12 cellular contexts compared by ENCODE assay signal in the genomic region with DNA sequence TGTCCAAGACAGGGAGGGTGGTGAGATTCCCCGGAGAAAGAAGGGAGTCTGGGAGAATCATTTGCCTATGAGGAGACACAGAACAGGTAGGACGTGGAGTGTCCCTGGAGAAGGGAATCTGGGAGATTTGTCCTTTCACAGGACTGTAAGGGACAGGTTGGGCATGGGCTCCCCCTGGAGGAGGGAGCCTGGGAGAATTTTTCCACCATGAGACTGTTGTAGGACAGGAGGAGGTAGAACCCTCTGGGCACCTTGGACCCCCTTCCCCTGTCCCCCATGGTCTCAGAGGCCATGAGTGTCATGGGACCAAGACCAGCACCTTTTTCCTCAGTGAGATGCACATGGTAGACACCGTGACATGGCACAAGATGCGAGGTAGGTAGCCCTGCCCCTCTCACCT. TPM values are rescaled to one million over a fixed set of nuclear protein-coding genes. Genes with fewer than 3 reads are reported as not detected.
DNase-seq lines count a peak whose midpoint lies in the region; ATAC-seq, FAIRE-seq and TF ChIP-seq lines count a peak whose summit lies in the region.
"Had no signal": no experiment of that assay in that cellular context is flagged by ENCODE, and none has a peak within 500 bp of the region (broad histone marks: within the 10 kb centered on the region; RNA-seq: fewer than 3 reads in every experiment).

No MANE protein-coding gene starts in this region.

- H3K27me3 Mint-ChIP-seq in CD8-positive, alpha-beta T cell (ENCODE audit: low read depth): no peaks in the 10 kb centered on the region
- H3K27me3 Mint-ChIP-seq: memory B cell had no signal

- no peak overlapping the region for H3K4me3 Mint-ChIP-seq in CD8-positive, alpha-beta T cell
- H3K4me3 Mint-ChIP-seq: memory B cell had no signal

- no peaks in the 10 kb centered on the region for H4K20me1 ChIP-seq in osteoblast (ENCODE audit: insufficient read depth, low read length)

- H3K4me3 ChIP-seq in bronchial epithelial cell (ENCODE audit: low read depth, low read length) (no peak overlapping the region), osteoblast (ENCODE audit: insufficient read depth, low read length) (no peak overlapping the region)
- H3K4me3 ChIP-seq in CD8-positive, alpha-beta T cell (ENCODE audit: low read depth, low read length): no peak overlapping the region
- H3K4me3 ChIP-seq: BLaER1 treated with 17β-estradiol and CSF1 and Interleukin-3, amounts not matched to agents 10 nM and 100 nM had no signal

- H3K4me1 Mint-ChIP-seq in CD8-positive, alpha-beta T cell (ENCODE audit: low read depth): peaks cover 28% of the 10 kb centered on the region

- no peak for FAIRE-seq in bronchial epithelial cell (lab: Jason Lieb, UNC)

- ATAC-seq in CD8-positive, alpha-beta T cell: no peak
- ATAC-seq in HG03565 (IDR thresholded peaks at IDR 0.05; ENCODE audit: unreplicated experiment): no peak

- intact Hi-C loops in CD8-positive, alpha-beta T cell (cut with DNase I, micrococcal nuclease): no loop called here

- no peak overlapping the region for H2AFZ ChIP-seq in osteoblast (ENCODE audit: low read length)

- peaks cover 39% of the 10 kb centered on the region for H3K36me3 Mint-ChIP-seq in CD8-positive, alpha-beta T cell

- H3K4me1 ChIP-seq in osteoblast (ENCODE audit: insufficient read depth, low read length): peaks cover 2% of the 10 kb centered on the region
- H3K4me1 ChIP-seq in CD8-positive, alpha-beta T cell (ENCODE audit: insufficient read depth, low read length): peaks cover 6% of the 10 kb centered on the region

- TF ChIP-seq CTCF in bronchial epithelial cell (IDR thresholded peaks at IDR 0.05; ENCODE audit: insufficient read depth, low read length, severe bottlenecking): peak; percentile 48
- TF ChIP-seq CTCF in osteoblast (IDR thresholded peaks at IDR 0.05; ENCODE audit: extremely low read depth, low read depth, low read length): peak; percentile 41
- TF ChIP-seq CTCF in CD8-positive, alpha-beta T cell (IDR thresholded peaks at IDR 0.05): no peak

- TF ChIP-seq EP300 in Ishikawa (IDR thresholded peaks at IDR 0.05; ENCODE audit: borderline replicate concordance): no peak

- no peak overlapping the region for H3K27ac ChIP-seq in osteoblast (ENCODE audit: low read depth, low read length)
- no peak overlapping the region for H3K27ac ChIP-seq in CD8-positive, alpha-beta T cell (ENCODE audit: low read depth, low read length)
- H3K27ac ChIP-seq: BLaER1 treated with 17β-estradiol and CSF1 and Interleukin-3, amounts not matched to agents 10 nM and 100 nM had no signal

- H3K79me2 ChIP-seq in osteoblast (ENCODE audit: insufficient read depth, low read length): peaks cover 23% of the 10 kb centered on the region

- H3K4me2 ChIP-seq in osteoblast (ENCODE audit: insufficient read depth, low read length): no peak overlapping the region
- H3K4me2 ChIP-seq: BLaER1 treated with 17β-estradiol and CSF1 and Interleukin-3, amounts not matched to agents 10 nM and 100 nM had no signal

- TF ChIP-seq RAD21 in Ishikawa (IDR thresholded peaks at IDR 0.05; ENCODE audit: low read depth): peak; percentile 49

- no peaks in the 10 kb centered on the region for H3K27me3 ChIP-seq in bronchial epithelial cell (ENCODE audit: control insufficient read depth, insufficient read depth, low read length)
- no peaks in the 10 kb centered on the region for H3K27me3 ChIP-seq in osteoblast (ENCODE audit: insufficient read depth, low read length)
- no peaks in the 10 kb centered on the region for H3K27me3 ChIP-seq in CD8-positive, alpha-beta T cell (ENCODE audit: insufficient read depth, low read length)

- H3K36me3 ChIP-seq in bronchial epithelial cell (ENCODE audit: control insufficient read depth, insufficient read depth, low read length) (peaks cover 6% of the 10 kb centered on the region), osteoblast (ENCODE audit: insufficient read depth, low read length) (peaks cover 6% of the 10 kb centered on the region)
- H3K36me3 ChIP-seq in CD8-positive, alpha-beta T cell (ENCODE audit: insufficient read depth, low read length): no peaks in the 10 kb centered on the region
- H3K36me3 ChIP-seq: BLaER1 treated with 17β-estradiol and CSF1 and Interleukin-3, amounts not matched to agents 10 nM and 100 nM had no signal

- DNase-seq in NCI-H2196 (lab: John Stamatoyannopoulos, UW; ENCODE audit: unreplicated experiment) (peak; percentile 1), NCI-H2196 treated with DMSO at 0.1 percent for 48 hours (lab: John Stamatoyannopoulos, UW; ENCODE audit: unreplicated experiment) (no peak), bronchial epithelial cell (ENCODE audit: low read depth) (no peak), osteoblast (ENCODE audit: insufficient read length, low spot score, missing footprints) (peak; percentile 78), DMS79 (lab: John Stamatoyannopoulos, UW) (no peak)
- no peak for DNase-seq in CD8-positive, alpha-beta T cell
- DNase-seq: activated CD4-positive, alpha-beta T cell treated with anti-CD3 and anti-CD28 coated beads, Interleukin-2, amount 50 U/mL, for 4 hours; NK-92 treated with Interleukin-12 subunit alpha and Interleukin-12 subunit beta, amount 100 ng/mL, for 24 hours had no signal

- H3K27ac Mint-ChIP-seq in CD8-positive, alpha-beta T cell: no peak overlapping the region
- H3K27ac Mint-ChIP-seq: memory B cell had no signal

- CTCF ChIA-PET in CD8-positive, alpha-beta T cell (lab: Charles Lee): no interaction called here

- H3K9me3 ChIP-seq in osteoblast (ENCODE audit: low read depth, low read length): no peaks in the 10 kb centered on the region
- H3K9me3 ChIP-seq in CD8-positive, alpha-beta T cell (ENCODE audit: low read length): no peaks in the 10 kb centered on the region
- H3K9me3 ChIP-seq: BLaER1 treated with 17β-estradiol and CSF1 and Interleukin-3, amounts not matched to agents 10 nM and 100 nM had no signal

- POLR2A ChIA-PET in CD8-positive, alpha-beta T cell (lab: Charles Lee): no interaction called here

- H3K9me3 Mint-ChIP-seq in CD8-positive, alpha-beta T cell: no peaks in the 10 kb centered on the region
- H3K9me3 Mint-ChIP-seq: memory B cell had no signal

TF ChIP-seq in Ishikawa, 13 proteins besides CTCF, POLR2A, EP300 and RAD21:
- TF ChIP-seq, protein P1, sequence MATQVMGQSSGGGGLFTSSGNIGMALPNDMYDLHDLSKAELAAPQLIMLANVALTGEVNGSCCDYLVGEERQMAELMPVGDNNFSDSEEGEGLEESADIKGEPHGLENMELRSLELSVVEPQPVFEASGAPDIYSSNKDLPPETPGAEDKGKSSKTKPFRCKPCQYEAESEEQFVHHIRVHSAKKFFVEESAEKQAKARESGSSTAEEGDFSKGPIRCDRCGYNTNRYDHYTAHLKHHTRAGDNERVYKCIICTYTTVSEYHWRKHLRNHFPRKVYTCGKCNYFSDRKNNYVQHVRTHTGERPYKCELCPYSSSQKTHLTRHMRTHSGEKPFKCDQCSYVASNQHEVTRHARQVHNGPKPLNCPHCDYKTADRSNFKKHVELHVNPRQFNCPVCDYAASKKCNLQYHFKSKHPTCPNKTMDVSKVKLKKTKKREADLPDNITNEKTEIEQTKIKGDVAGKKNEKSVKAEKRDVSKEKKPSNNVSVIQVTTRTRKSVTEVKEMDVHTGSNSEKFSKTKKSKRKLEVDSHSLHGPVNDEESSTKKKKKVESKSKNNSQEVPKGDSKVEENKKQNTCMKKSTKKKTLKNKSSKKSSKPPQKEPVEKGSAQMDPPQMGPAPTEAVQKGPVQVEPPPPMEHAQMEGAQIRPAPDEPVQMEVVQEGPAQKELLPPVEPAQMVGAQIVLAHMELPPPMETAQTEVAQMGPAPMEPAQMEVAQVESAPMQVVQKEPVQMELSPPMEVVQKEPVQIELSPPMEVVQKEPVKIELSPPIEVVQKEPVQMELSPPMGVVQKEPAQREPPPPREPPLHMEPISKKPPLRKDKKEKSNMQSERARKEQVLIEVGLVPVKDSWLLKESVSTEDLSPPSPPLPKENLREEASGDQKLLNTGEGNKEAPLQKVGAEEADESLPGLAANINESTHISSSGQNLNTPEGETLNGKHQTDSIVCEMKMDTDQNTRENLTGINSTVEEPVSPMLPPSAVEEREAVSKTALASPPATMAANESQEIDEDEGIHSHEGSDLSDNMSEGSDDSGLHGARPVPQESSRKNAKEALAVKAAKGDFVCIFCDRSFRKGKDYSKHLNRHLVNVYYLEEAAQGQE (IDR thresholded peaks at IDR 0.05; ENCODE audit: low read depth): no peak
- TF ChIP-seq FOXM1 (IDR thresholded peaks at IDR 0.05; ENCODE audit: borderline replicate concordance, low read depth) (no peak), TCF12 (IDR thresholded peaks at IDR 0.05; ENCODE audit: low read depth) (no peak), NFIC (IDR thresholded peaks at IDR 0.05) (no peak), EGR1 (IDR thresholded peaks at IDR 0.05) (no peak), TAF1 (IDR thresholded peaks at IDR 0.05; ENCODE audit: low read depth) (no peak), CEBPB (IDR thresholded peaks at IDR 0.05) (no peak), ZBTB7A (IDR thresholded peaks at IDR 0.05; ENCODE audit: low read depth) (no peak), TEAD4 (IDR thresholded peaks at IDR 0.05) (no peak), YY1 (IDR thresholded peaks at IDR 0.05; ENCODE audit: low read depth) (no peak), CREB1 (IDR thresholded peaks at IDR 0.05; ENCODE audit: low read depth) (no peak)
- TF ChIP-seq, protein P2, sequence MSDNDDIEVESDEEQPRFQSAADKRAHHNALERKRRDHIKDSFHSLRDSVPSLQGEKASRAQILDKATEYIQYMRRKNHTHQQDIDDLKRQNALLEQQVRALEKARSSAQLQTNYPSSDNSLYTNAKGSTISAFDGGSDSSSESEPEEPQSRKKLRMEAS (IDR thresholded peaks at IDR 0.05): no peak
- TF ChIP-seq, protein P3, sequence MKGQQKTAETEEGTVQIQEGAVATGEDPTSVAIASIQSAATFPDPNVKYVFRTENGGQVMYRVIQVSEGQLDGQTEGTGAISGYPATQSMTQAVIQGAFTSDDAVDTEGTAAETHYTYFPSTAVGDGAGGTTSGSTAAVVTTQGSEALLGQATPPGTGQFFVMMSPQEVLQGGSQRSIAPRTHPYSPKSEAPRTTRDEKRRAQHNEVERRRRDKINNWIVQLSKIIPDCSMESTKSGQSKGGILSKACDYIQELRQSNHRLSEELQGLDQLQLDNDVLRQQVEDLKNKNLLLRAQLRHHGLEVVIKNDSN (IDR thresholded peaks at IDR 0.05): no peak

RNA-seq across cellular contexts. Expression of a gene that starts 2.8 kb away (rescaled TPM):
- 33.4 and 46.2 TPM in 2 replicates for total RNA-seq in bronchial epithelial cell
- total RNA-seq in osteoblast: 12.4 and 13.8 TPM in 2 replicates
- total RNA-seq in CD8-positive, alpha-beta T cell: 10 to 100 TPM; 18.3 to 19.8 TPM

RNA-seq across cellular contexts. Expression of a gene that starts 10.0 kb away (rescaled TPM):
- 122 and 244 TPM in 2 replicates for total RNA-seq in bronchial epithelial cell
- 45.6 and 64.8 TPM in 2 replicates for total RNA-seq in osteoblast
- total RNA-seq in CD8-positive, alpha-beta T cell: 10 to 100 TPM; 55.2 to 56.9 TPM

RNA-seq across cellular contexts. Expression of a gene that starts 28.0 kb away (rescaled TPM):
- total RNA-seq in bronchial epithelial cell: 3.8 and 3.9 TPM in 2 replicates
- 8.8 and 10.1 TPM in 2 replicates for total RNA-seq in osteoblast
- total RNA-seq in CD8-positive, alpha-beta T cell: 10 to 100 TPM; 30.1 to 33.4 TPM

RNA-seq across cellular contexts. Expression of a gene that starts 35.6 kb away (rescaled TPM):
- total RNA-seq in bronchial epithelial cell: 131 and 154 TPM in 2 replicates
- total RNA-seq in osteoblast: 67.3 and 67.5 TPM in 2 replicates
- total RNA-seq in CD8-positive, alpha-beta T cell: 10 to 100 TPM; 61.4 to 67.4 TPM

RNA-seq across cellular contexts. Expression of a gene that starts 41.5 kb away (rescaled TPM):
- total RNA-seq in bronchial epithelial cell (134 and 348 TPM in 2 replicates), osteoblast (48.9 and 52.8 TPM in 2 replicates)
- total RNA-seq in CD8-positive, alpha-beta T cell: 1 to 10 TPM; 8.1 to 8.4 TPM

Comparison
In these comparisons a context has a peak if more than half of its experiments do, and no peak if none do; other contexts are left out.
1. DNase-seq: peak in NCI-H2196 (single experiment) and osteoblast (single experiment); none in NCI-H2196 treated with DMSO at 0.1 percent for 48 hours (single experiment), bronchial epithelial cell (single experiment), CD8-positive, alpha-beta T cell (0 of 7) and DMS79 (single experiment).